Comparison of ENCODE assay signal across 17 cellular contexts in the genomic region with DNA sequence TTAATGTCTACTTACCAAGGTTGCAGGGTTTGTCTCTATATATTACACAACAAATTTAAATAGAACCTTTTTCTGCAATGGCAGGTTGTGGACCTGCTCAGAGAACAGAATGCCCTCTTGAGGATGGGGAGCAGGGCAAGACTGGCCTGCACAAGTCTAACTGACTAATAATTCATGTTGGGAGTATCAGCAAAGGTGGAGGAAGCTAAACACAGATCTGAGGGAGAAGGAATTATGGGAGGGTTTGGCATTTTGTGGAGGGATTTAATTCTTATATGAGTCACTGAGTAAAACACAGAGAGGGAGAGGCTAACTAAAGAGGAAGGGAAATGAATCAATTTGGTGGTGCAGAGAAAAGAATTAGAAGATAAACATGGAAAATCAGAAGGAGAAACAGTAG. TPM values are rescaled to one million over a fixed set of nuclear protein-coding genes. Genes with fewer than 3 reads are reported as not detected.
DNase-seq lines count a peak whose midpoint lies in the region; ATAC-seq and TF ChIP-seq lines count a peak whose summit lies in the region.
"Had no signal": no experiment of that assay in that cellular context is flagged by ENCODE, and none has a peak within 500 bp of the region (broad histone marks: within the 10 kb centered on the region; RNA-seq: fewer than 3 reads in every experiment).

No MANE protein-coding gene starts in this region.

- H3K27ac ChIP-seq in RWPE2 (ENCODE audit: poor library complexity, severe bottlenecking) (peak overlapping the region; percentile 73), esophagus (ENCODE audit: low read depth in 2 of 2, low read length in 1 of 2) (peak overlapping the region; percentile 12 to 21)
- H3K27ac ChIP-seq: BLaER1 treated with 17β-estradiol and CSF1 and Interleukin-3, amounts not matched to agents 10 nM and 100 nM had no signal

- H3K27me3 ChIP-seq in RWPE2 (ENCODE audit: insufficient read depth, poor library complexity, severe bottlenecking) (no peaks in the 10 kb centered on the region), esophagus (ENCODE audit: control insufficient read depth in 1 of 2, insufficient read depth in 2 of 2, low read length in 2 of 2) (no peaks in the 10 kb centered on the region)
- H3K27me3 ChIP-seq: BLaER1 treated with 17β-estradiol and CSF1 and Interleukin-3, amounts not matched to agents 10 nM and 100 nM had no signal

- DNase-seq in HT1080 (ENCODE audit: low read depth) (peak; percentile 2), RWPE2 (ENCODE audit: low spot score) (no peak), stromal cell of bone marrow (ENCODE audit: low read depth) (peak; percentile 1), NCI-H2081 treated with DMSO at 0.1 percent for 48 hours (lab: John Stamatoyannopoulos, UW) (no peak)
- DNase-seq: ACHN; CD4-positive, CD25-positive, alpha-beta regulatory T cell; DMS53; GF-D8 had no signal

- H3K4me3 ChIP-seq in RWPE2 (ENCODE audit: severe bottlenecking) (no peak overlapping the region), esophagus (ENCODE audit: low read depth in 1 of 2, low read length in 2 of 2) (no peak overlapping the region)
- H3K4me3 ChIP-seq: BLaER1 treated with 17β-estradiol and CSF1 and Interleukin-3, amounts not matched to agents 10 nM and 100 nM; HAP-1 had no signal

- TF ChIP-seq CTCF in RWPE2 (IDR thresholded peaks at IDR 0.05; ENCODE audit: poor library complexity, severe bottlenecking), result peak; percentile 12

- ATAC-seq in RWPE2 (ENCODE audit: low read depth) (peak; percentile 97), HG03097 (IDR thresholded peaks at IDR 0.05; ENCODE audit: low FRiP score, unreplicated experiment) (no peak), HG03439 (IDR thresholded peaks at IDR 0.05; ENCODE audit: unreplicated experiment) (no peak)

- H3K4me1 ChIP-seq in RWPE2 (ENCODE audit: insufficient read depth, poor library complexity, severe bottlenecking) (peaks cover 18% of the 10 kb centered on the region), esophagus (ENCODE audit: control insufficient read depth in 2 of 2, insufficient read depth in 2 of 2, low read length in 1 of 2) (no peaks in the 10 kb centered on the region)
- H3K4me1 ChIP-seq: BLaER1 treated with 17β-estradiol and CSF1 and Interleukin-3, amounts not matched to agents 10 nM and 100 nM; HAP-1 had no signal

- no peaks in the 10 kb centered on the region for H3K9me3 ChIP-seq in RWPE2 (ENCODE audit: severe bottlenecking)
- no peaks in the 10 kb centered on the region for H3K9me3 ChIP-seq in esophagus (ENCODE audit: control insufficient read depth in 2 of 2, insufficient read depth in 1 of 2, low read depth in 1 of 2, low read length in 1 of 2)
- H3K9me3 ChIP-seq: BLaER1 treated with 17β-estradiol and CSF1 and Interleukin-3, amounts not matched to agents 10 nM and 100 nM had no signal

- no peaks in the 10 kb centered on the region for H3K36me3 ChIP-seq in RWPE2 (ENCODE audit: low read depth)
- H3K36me3 ChIP-seq in esophagus (ENCODE audit: control insufficient read depth in 2 of 2, insufficient read depth in 2 of 2, low read length in 1 of 2), result no peaks in the 10 kb centered on the region
- H3K36me3 ChIP-seq: BLaER1 treated with 17β-estradiol and CSF1 and Interleukin-3, amounts not matched to agents 10 nM and 100 nM; HAP-1 had no signal

RNA-seq across cellular contexts. Expression of a gene that starts 40.0 kb away (rescaled TPM):
- not detected in 2 replicates for total RNA-seq in HT1080 (2014; rRNA removed; shearing (Covaris generic))
- polyA plus RNA-seq in HT1080 (2015; cell fraction: cytosol; rRNA removed), result not detected in 2 replicates
- not detected in 2 replicates for polyA plus RNA-seq in HT1080 (2015; cell fraction: nucleus; rRNA removed)
- polyA plus RNA-seq in esophagus, result 10 to 100 TPM in 1 of 2 donors, 1 to 10 TPM in 1; 6.5 to 15.6 TPM
- total RNA-seq: A172; CD4-positive, CD25-positive, alpha-beta regulatory T cell; H1; HT-29 had no signal
- polyA plus RNA-seq: CD4-positive, CD25-positive, alpha-beta regulatory T cell; H1; IgD-negative memory B cell had no signal

Comparison
In these comparisons a context has a peak if more than half of its experiments do, and no peak if none do; other contexts are left out.
1. DNase-seq: peak in HT1080 (single experiment) and stromal cell of bone marrow (single experiment); none in RWPE2 (single experiment) and NCI-H2081 treated with DMSO at 0.1 percent for 48 hours (single experiment).